ENCODE assay signal across 20 cellular contexts in genomic region chr12:103257763-103258162, GRCh38.
A peak's percentile ranks its signal among the peaks of the same experiment; 100 is the strongest.
DNase-seq lines count a peak whose midpoint lies in the region; ATAC-seq, FAIRE-seq and TF ChIP-seq lines count a peak whose summit lies in the region.
"Had no signal": no experiment of that assay in that cellular context is flagged by ENCODE, and none has a peak within 500 bp of the region (broad histone marks: within the 10 kb centered on the region; RNA-seq: fewer than 3 reads in every experiment).

No MANE protein-coding gene starts in this region.

- H3K27ac ChIP-seq in A549 (no peak overlapping the region), GM12878 (ENCODE audit: control insufficient read depth, insufficient read depth) (no peak overlapping the region)
- H3K27ac ChIP-seq: BLaER1 treated with 17β-estradiol and CSF1 and Interleukin-3, amounts not matched to agents 10 nM and 100 nM; C4-2B had no signal

- H3K4me3 ChIP-seq in A549, result no peak overlapping the region
- H3K4me3 ChIP-seq in GM12878, result no peak overlapping the region
- H3K4me3 ChIP-seq: BLaER1 treated with 17β-estradiol and CSF1 and Interleukin-3, amounts not matched to agents 10 nM and 100 nM had no signal

- no peaks in the 10 kb centered on the region; the same call in 2 of the 3 replicates for H3K9me3 ChIP-seq in A549
- H3K9me3 ChIP-seq in GM12878 (replicated peaks; ENCODE audit: control insufficient read depth, insufficient read depth, low read length), result no peaks in the 10 kb centered on the region
- H3K9me3 ChIP-seq: BLaER1 treated with 17β-estradiol and CSF1 and Interleukin-3, amounts not matched to agents 10 nM and 100 nM; Caco-2 had no signal

- H3K27me3 ChIP-seq in GM12878 (replicated peaks in 1 of 2; ENCODE audit: control insufficient read depth in 2 of 2, insufficient read depth in 2 of 2, low read length in 1 of 2), result no peaks in the 10 kb centered on the region
- H3K27me3 ChIP-seq: BLaER1 treated with 17β-estradiol and CSF1 and Interleukin-3, amounts not matched to agents 10 nM and 100 nM had no signal

- no peak for FAIRE-seq in A549 (lab: Jason Lieb, UNC)
- FAIRE-seq in GM12878 (lab: Jason Lieb, UNC), result no peak
- FAIRE-seq in frontal cortex (lab: Jason Lieb, UNC), result peak; percentile 58
- FAIRE-seq: D721Med, G401.6, GM12892, GM18507 had no signal

- SMC1A ChIA-PET in GM12878 (lab: Charles Lee; ENCODE audit: uncharacterized antibody, unreplicated experiment), result interaction anchor here (0.6 to 1.9 kb wide), 3 partner anchors 9 to 1270 kb away, joined by 3 to 12 read pairs (median 3); no protein-coding TSS in a partner anchor

- in situ Hi-C loops in GM12878 (cut with MboI), result no loop called here

- BruUV-seq in GM12878 (replicated peaks; lab: Mats Ljungman, UMichigan), result no TSS peak

- WGBS in A549 (ENCODE audit: missing lambda C conversion rate), result 0% methylated on average over 2 of the region's 2 CpGs
- 49% methylated on average over 2 of the region's 2 CpGs for WGBS in GM12878 (ENCODE audit: insufficient coverage, insufficient replicate concordance, low lambda C conversion rate, missing lambda C conversion rate)

- no peak for TF ChIP-seq POLR2A in A549 (IDR thresholded peaks at IDR 0.05; ENCODE audit: low read length)
- TF ChIP-seq POLR2A in GM12878 (IDR thresholded peaks at IDR 0.05; ENCODE audit: low read depth, low read length), result no peak

- POLR2A ChIA-PET in A549 (lab: Yijun Ruan, JAX) (no interaction called here), GM12878 (lab: Charles Lee) (no interaction called here)

- H3K4me1 ChIP-seq in A549 (no peaks in the 10 kb centered on the region), GM12878 (ENCODE audit: control insufficient read depth, insufficient read depth, low read length) (no peaks in the 10 kb centered on the region)
- H3K4me1 ChIP-seq: BLaER1 treated with 17β-estradiol and CSF1 and Interleukin-3, amounts not matched to agents 10 nM and 100 nM; Caco-2 had no signal

- CTCF ChIA-PET in A549 (lab: Yijun Ruan, JAX) (no interaction called here), GM12878 (lab: Yijun Ruan, JAX) (interaction anchor here (1.0 to 1.3 kb wide), 2 partner anchors 11 to 16 kb away, joined by 3 read pairs; no protein-coding TSS in a partner anchor)

- no peak overlapping the region for H3K9ac ChIP-seq in GM12878 (ENCODE audit: control insufficient read depth, insufficient read depth, low read length)
- H3K9ac ChIP-seq: BLaER1 treated with 17β-estradiol and CSF1 and Interleukin-3, amounts not matched to agents 10 nM and 100 nM had no signal

- no peak for DNase-seq in A549 (ENCODE audit: low read depth in 1 of 2, low spot score in 1 of 2)
- DNase-seq in GM12878 (ENCODE audit: low read depth, low spot score), result no peak
- DNase-seq in frontal cortex (ENCODE audit: low spot score in 2 of 2), result no peak
- DNase-seq in HuH-7 (ENCODE audit: low spot score), result no peak
- no peak for DNase-seq in NCI-H82 (lab: John Stamatoyannopoulos, UW)
- DNase-seq in middle frontal gyrus (ENCODE audit: extremely low spot score, low spot score), result no peak
- DNase-seq: 8988T; AML-193; Caco-2; Calu3; CD4-positive, alpha-beta T cell; CD8-positive, alpha-beta T cell; DMS79 treated with DMSO at 0.1 percent for 48 hours; GF-D8 had no signal

- no peaks in the 10 kb centered on the region for H4K20me1 ChIP-seq in GM12878 (ENCODE audit: control insufficient read depth, insufficient read depth)
- H4K20me1 ChIP-seq: BLaER1 treated with 17β-estradiol and CSF1 and Interleukin-3, amounts not matched to agents 10 nM and 100 nM had no signal

- no peaks in the 10 kb centered on the region for H3K79me2 ChIP-seq in GM12878 (ENCODE audit: control insufficient read depth, insufficient read depth, low read length)

- ATAC-seq in A549, result no peak
- no peak for ATAC-seq in GM12878
- ATAC-seq: CD8-positive, alpha-beta T cell had no signal

- no peak overlapping the region for H2AFZ ChIP-seq in GM12878 (ENCODE audit: control insufficient read depth, low read depth, low read length)

- RAD21 ChIA-PET in GM12878 (lab: Charles Lee; ENCODE audit: unreplicated experiment), result no interaction called here

- H3K36me3 ChIP-seq in GM12878 (ENCODE audit: control insufficient read depth in 2 of 2, insufficient read depth in 2 of 2, low read length in 1 of 2), result no peaks in the 10 kb centered on the region
- H3K36me3 ChIP-seq: BLaER1 treated with 17β-estradiol and CSF1 and Interleukin-3, amounts not matched to agents 10 nM and 100 nM had no signal

- H3K4me2 ChIP-seq in A549 (no peak overlapping the region), GM12878 (ENCODE audit: control insufficient read depth, insufficient read depth) (no peak overlapping the region)
- H3K4me2 ChIP-seq: BLaER1 treated with 17β-estradiol and CSF1 and Interleukin-3, amounts not matched to agents 10 nM and 100 nM had no signal

- intact Hi-C loops in GM12878 (cut with micrococcal nuclease; ENCODE audit: unreplicated experiment), result no loop called here

- TF ChIP-seq RAD21 in A549 (conservative IDR thresholded peaks at IDR 0.05 in 1 of 2, IDR thresholded peaks at IDR 0.05 in 1 of 2) (no peak), GM12878 (IDR thresholded peaks at IDR 0.05; ENCODE audit: insufficient read depth, low read depth, low read length) (no peak)

- TF ChIP-seq CTCF in A549 (IDR thresholded peaks at IDR 0.05) (no peak), GM12878 (IDR thresholded peaks at IDR 0.05 in 2 of 3, conservative IDR thresholded peaks at IDR 0.05 in 1 of 3; ENCODE audit: control insufficient read depth in 2 of 3, extremely low read depth in 1 of 3, insufficient read depth in 1 of 3, low read depth in 3 of 3, low read length in 3 of 3) (no peak)

- TF ChIP-seq EP300 in A549 (IDR thresholded peaks at IDR 0.05) (no peak), GM12878 (IDR thresholded peaks at IDR 0.05; ENCODE audit: borderline replicate concordance in 1 of 2, control insufficient read depth in 1 of 2, low read depth in 2 of 2, low read length in 2 of 2) (no peak)

TF ChIP-seq in A549, 52 proteins besides CTCF, POLR2A, EP300 and RAD21:
- TF ChIP-seq PBX3 (IDR thresholded peaks at IDR 0.05) (no peak), USF2 (IDR thresholded peaks at IDR 0.05) (peak; percentile 45; the same call in 1 of the 2 replicates)

TF ChIP-seq in GM12878, 131 proteins besides CTCF, POLR2A, EP300 and RAD21:
- TF ChIP-seq KAT2A (conservative IDR thresholded peaks at IDR 0.05; ENCODE audit: control insufficient read depth, low read depth, low read length), result no peak
- peak; percentile 79 for TF ChIP-seq RAD51 (IDR thresholded peaks at IDR 0.05)

Comparison
In these comparisons a context has a peak if more than half of its experiments do, and no peak if none do; other contexts are left out.
1. Of the 24 proteins assayed by ChIP-seq in both GM12878 and A549: peak only in GM12878: none; only in A549: USF2; in both: none; in neither: 23.